8 cellular contexts compared by ENCODE assay signal in genomic region chr9:122941560-122942234, GRCh38. TPM values are rescaled to one million over a fixed set of nuclear protein-coding genes. Genes with fewer than 3 reads are reported as not detected.
DNase-seq lines count a peak whose midpoint lies in the region; ATAC-seq and TF ChIP-seq lines count a peak whose summit lies in the region.

No MANE protein-coding gene starts in this region.

- peak overlapping the region; percentile 98 for H3K4me3 Mint-ChIP-seq in activated naive CD8-positive, alpha-beta T cell treated with anti-CD3 and anti-CD28 coated beads for 36 hours

- H3K9me2 ChIP-seq in hepatocyte (replicated peaks; ENCODE audit: insufficient read depth): no peaks in the 10 kb centered on the region

- H3K27me3 Mint-ChIP-seq in activated naive CD8-positive, alpha-beta T cell treated with anti-CD3 and anti-CD28 coated beads for 36 hours: no peaks in the 10 kb centered on the region

- peaks cover 49% of the 10 kb centered on the region for H4K20me1 ChIP-seq in hepatocyte (ENCODE audit: insufficient read depth, poor library complexity, severe bottlenecking)

- no peaks in the 10 kb centered on the region for H3K9me3 Mint-ChIP-seq in activated naive CD8-positive, alpha-beta T cell treated with anti-CD3 and anti-CD28 coated beads for 36 hours

- peaks cover 31% of the 10 kb centered on the region for H3K4me1 Mint-ChIP-seq in activated naive CD8-positive, alpha-beta T cell treated with anti-CD3 and anti-CD28 coated beads for 36 hours

- TF ChIP-seq CTCF in hepatocyte (IDR thresholded peaks at IDR 0.05; ENCODE audit: poor library complexity) (no peak), retinal pigment epithelial cell (conservative IDR thresholded peaks at IDR 0.05; ENCODE audit: low read depth, low read length) (no peak)

- H3K27me3 ChIP-seq in HUES6 (ENCODE audit: control insufficient read depth, insufficient read depth, low read length): no peaks in the 10 kb centered on the region
- H3K27me3 ChIP-seq in hepatocyte: no peaks in the 10 kb centered on the region

- WGBS in hepatocyte (ENCODE audit: low lambda C conversion rate, missing lambda C conversion rate): 9% methylated on average over 18 of the region's 18 CpGs

- peaks cover 16% of the 10 kb centered on the region for H3K36me3 ChIP-seq in HUES6 (ENCODE audit: control insufficient read depth, insufficient read depth, low read length)
- no peaks in the 10 kb centered on the region for H3K36me3 ChIP-seq in hepatocyte (replicated peaks; ENCODE audit: insufficient read depth, low read depth)

- peak overlapping the region; percentile 95 for H3K9ac ChIP-seq in HUES6 (ENCODE audit: low read length)

- H3K27ac Mint-ChIP-seq in activated naive CD8-positive, alpha-beta T cell treated with anti-CD3 and anti-CD28 coated beads for 36 hours: peak overlapping the region; percentile 91

- H3K27ac ChIP-seq in HUES6 (ENCODE audit: low read depth, low read length) (peak overlapping the region; percentile 93), hepatocyte (peak overlapping the region; percentile 96)

- H3K79me2 ChIP-seq in hepatocyte: peaks cover 79% of the 10 kb centered on the region

- ATAC-seq in HG02981 (IDR thresholded peaks at IDR 0.05; ENCODE audit: unreplicated experiment): no peak
- ATAC-seq in GM18517 (IDR thresholded peaks at IDR 0.05; ENCODE audit: unreplicated experiment): no peak
- ATAC-seq in HG02588 (IDR thresholded peaks at IDR 0.05; ENCODE audit: unreplicated experiment): no peak

- DNase-seq in ELR (ENCODE audit: low read depth) (peak; percentile 64), hepatocyte (ENCODE audit: low spot score) (peak; percentile 50), retinal pigment epithelial cell (ENCODE audit: low read depth) (no peak)
- DNase-seq in activated naive CD8-positive, alpha-beta T cell treated with anti-CD3 and anti-CD28 coated beads for 36 hours: no peak

- H3K4me1 ChIP-seq in HUES6 (ENCODE audit: control insufficient read depth, insufficient read depth, low read length) (peaks cover 5% of the 10 kb centered on the region; the same call in 1 of the 2 replicates), hepatocyte (ENCODE audit: insufficient read depth) (peaks cover 12% of the 10 kb centered on the region)

- H3K9me3 ChIP-seq in HUES6 (ENCODE audit: control insufficient read depth, insufficient read depth, low read depth, low read length) (no peaks in the 10 kb centered on the region), hepatocyte (ENCODE audit: low read depth) (no peaks in the 10 kb centered on the region)

- H2AFZ ChIP-seq in hepatocyte: peak overlapping the region; percentile 51

- H3K36me3 Mint-ChIP-seq in activated naive CD8-positive, alpha-beta T cell treated with anti-CD3 and anti-CD28 coated beads for 36 hours: peaks cover 10% of the 10 kb centered on the region

- H3K4me2 ChIP-seq in hepatocyte: peak overlapping the region; percentile 84

- H3K4me3 ChIP-seq in HUES6 (ENCODE audit: low read depth, low read length): peak overlapping the region; percentile 84
- peak overlapping the region; percentile 95 for H3K4me3 ChIP-seq in hepatocyte
- H3K4me3 ChIP-seq in retinal pigment epithelial cell (ENCODE audit: low read length): peak overlapping the region; percentile 85

RNA-seq across cellular contexts. Expression of gene RABGAP1, which starts 0.9 kb away (rescaled TPM):
- 10 to 100 TPM; 19.4 to 20.6 TPM for total RNA-seq in activated naive CD8-positive, alpha-beta T cell treated with anti-CD3 and anti-CD28 coated beads for 36 hours
- total RNA-seq in hepatocyte: 47.4 and 58.4 TPM in 2 replicates
- polyA plus RNA-seq in hepatocyte: 23.7 and 26.8 TPM in 2 replicates

RNA-seq across cellular contexts. Expression of gene ZBTB26, which starts 10.4 kb away (rescaled TPM):
- total RNA-seq in activated naive CD8-positive, alpha-beta T cell treated with anti-CD3 and anti-CD28 coated beads for 36 hours: 1 to 10 TPM; 5.2 to 5.8 TPM
- 6.4 and 7.7 TPM in 2 replicates for total RNA-seq in hepatocyte
- polyA plus RNA-seq in hepatocyte: 2.6 and 2.9 TPM in 2 replicates

RNA-seq across cellular contexts. Expression of gene ZBTB6, which starts 28.6 kb away (rescaled TPM):
- 10 to 100 TPM in 1 of 2 experiments, 1 to 10 TPM in 1; 9.6 to 10.5 TPM for total RNA-seq in activated naive CD8-positive, alpha-beta T cell treated with anti-CD3 and anti-CD28 coated beads for 36 hours
- 12.0 and 13.8 TPM in 2 replicates for total RNA-seq in hepatocyte
- polyA plus RNA-seq in hepatocyte: 1.9 and 2.4 TPM in 2 replicates

RNA-seq across cellular contexts. Expression of gene RC3H2, which starts 36.5 kb away (rescaled TPM):
- total RNA-seq in activated naive CD8-positive, alpha-beta T cell treated with anti-CD3 and anti-CD28 coated beads for 36 hours: 10 to 100 TPM; 26.4 to 28.0 TPM
- total RNA-seq in hepatocyte: 42.7 and 43.7 TPM in 2 replicates
- polyA plus RNA-seq in hepatocyte: 17.8 and 22.3 TPM in 2 replicates

Comparison
In these comparisons a context has a peak if more than half of its experiments do, and no peak if none do; other contexts are left out.
1. DNase-seq: peak in ELR (single experiment) and hepatocyte (single experiment); none in activated naive CD8-positive, alpha-beta T cell treated with anti-CD3 and anti-CD28 coated beads for 36 hours (single experiment) and retinal pigment epithelial cell (single experiment).
2. Peak in every context shown above with its lines, with median percentiles within 50 percentile points of each other: H3K4me3 ChIP-seq.